Comparison of ENCODE assay signal across 1 cellular context in genomic region chr7:28190077-28190476, GRCh38.
TF ChIP-seq lines count a peak whose summit lies in the region.

No MANE protein-coding gene starts in this region.

TF ChIP-seq in SK-N-SH, 30 proteins besides CTCF, POLR2A, EP300 and RAD21:
- TF ChIP-seq GATA2 (CRISPR knock-in tag; IDR thresholded peaks at IDR 0.05) (peak; percentile 60), CHD2 (IDR thresholded peaks at IDR 0.05; ENCODE audit: low read length, partially characterized antibody) (no peak)
TF ChIP-seq in SK-N-SH: peak in this region for 1.
